Comparison of ENCODE assay signal across 8 cellular contexts in the genomic region with DNA sequence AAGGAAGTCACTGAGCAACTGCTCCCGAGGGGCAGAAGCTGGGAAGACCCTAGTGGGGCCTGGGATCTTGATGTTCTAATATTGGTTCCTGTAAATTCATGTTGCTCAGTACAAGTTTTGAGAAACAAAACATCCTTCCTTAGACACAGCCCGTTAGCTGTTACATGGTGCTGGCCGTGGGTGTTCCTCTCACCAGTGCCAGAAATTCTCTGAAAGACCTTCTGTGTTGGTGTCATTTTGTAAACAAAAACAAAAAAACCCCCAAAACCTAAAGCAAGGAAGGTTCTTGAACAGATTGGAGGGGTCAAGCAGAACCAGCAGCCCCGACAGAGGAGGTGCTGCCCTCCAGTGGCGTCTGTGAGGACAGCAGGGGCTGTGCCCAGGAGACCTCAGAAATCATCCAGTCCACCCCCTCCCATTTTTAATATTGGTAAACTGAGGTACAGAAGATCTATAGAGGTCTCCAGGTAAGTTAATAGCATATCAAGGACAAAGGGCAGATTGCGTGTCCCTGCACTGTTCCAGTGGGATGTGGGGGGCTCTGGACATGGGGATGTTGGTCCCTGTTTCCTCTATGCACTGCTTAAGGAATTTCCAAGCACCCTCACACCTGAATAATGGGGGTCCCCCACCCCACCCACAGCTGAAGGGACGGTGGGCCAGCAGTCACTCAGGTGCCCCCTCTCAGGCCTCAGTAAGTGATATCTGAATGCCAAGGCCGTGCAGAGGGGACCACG. TPM values are rescaled to one million over a fixed set of nuclear protein-coding genes. Genes with fewer than 3 reads are reported as not detected.
DNase-seq lines count a peak whose midpoint lies in the region; ATAC-seq, FAIRE-seq and TF ChIP-seq lines count a peak whose summit lies in the region.

No MANE protein-coding gene starts in this region.

- CTCF ChIA-PET in HEK293T (lab: Yijun Ruan, JAX) = interaction anchor here (1.4 to 1.5 kb wide), 2 partner anchors 16 to 70 kb away, joined by 5 to 8 read pairs; no protein-coding TSS in a partner anchor

- peak; percentile 99 for TF ChIP-seq CTCF in C4-2B (conservative IDR thresholded peaks at IDR 0.05)

- H3K4me3 ChIP-seq in small intestine (ENCODE audit: low read depth in 1 of 2, low read length in 2 of 2) = no peak overlapping the region

- H3K27me3 ChIP-seq in small intestine (ENCODE audit: control insufficient read depth in 2 of 2, insufficient read depth in 2 of 2, low read length in 2 of 2) = no peaks in the 10 kb centered on the region

- no peak for ATAC-seq in GM18870 (IDR thresholded peaks at IDR 0.05; ENCODE audit: unreplicated experiment)

- no peak for FAIRE-seq in small intestine (lab: Jason Lieb, UNC)

- H3K36me3 ChIP-seq in small intestine (ENCODE audit: control insufficient read depth in 2 of 2, insufficient read depth in 2 of 2, low read length in 2 of 2) = no peaks in the 10 kb centered on the region

- DNase-seq in HEK293T (ENCODE audit: extremely low spot score) (peak; percentile 74), T-helper 1 cell (peak in 4 of 5 donors; percentile 38 to 72 (median 51)), hepatic stellate cell (ENCODE audit: low spot score) (peak; percentile 64), small intestine (peak; percentile 45), H4 (ENCODE audit: low spot score) (no peak)

- no peaks in the 10 kb centered on the region for H3K4me1 ChIP-seq in small intestine (ENCODE audit: control insufficient read depth in 2 of 2, insufficient read depth in 1 of 2, low read depth in 1 of 2, low read length in 1 of 2)

- 26 to 32% (median 30%) methylated on average over 9 of the region's 9 CpGs for WGBS in small intestine, 3 donors

- H3K27ac ChIP-seq in C4-2B (no peak overlapping the region), angular gyrus (ENCODE audit: low read depth, low read length) (peak overlapping the region; percentile 80), small intestine (ENCODE audit: low read depth in 1 of 2, low read length in 1 of 2) (no peak overlapping the region)

- no peaks in the 10 kb centered on the region for H3K9me3 ChIP-seq in small intestine (ENCODE audit: control insufficient read depth, low read depth)

- POLR2A ChIA-PET in HEK293T (lab: Yijun Ruan, JAX) = no interaction called here

TF ChIP-seq in HEK293T, 16 proteins besides CTCF, POLR2A, EP300 and RAD21:
- TF ChIP-seq ARNT (IDR thresholded peaks at IDR 0.05) (no peak), TARDBP (IDR thresholded peaks at IDR 0.05) (no peak), L3MBTL2 (conservative IDR thresholded peaks at IDR 0.05) (no peak), ELF4 (IDR thresholded peaks at IDR 0.05) (no peak), BHLHE40 (IDR thresholded peaks at IDR 0.05; ENCODE audit: borderline replicate concordance) (no peak), ZNF384 (IDR thresholded peaks at IDR 0.05) (no peak), FOXA1 (IDR thresholded peaks at IDR 0.05) (no peak), NFRKB (IDR thresholded peaks at IDR 0.05) (no peak), FOXK2 (IDR thresholded peaks at IDR 0.05) (no peak), FOXM1 (IDR thresholded peaks at IDR 0.05; ENCODE audit: borderline replicate concordance) (no peak), CTBP1 (IDR thresholded peaks at IDR 0.05; ENCODE audit: borderline replicate concordance) (no peak), SUZ12 (IDR thresholded peaks at IDR 0.05) (no peak), PKNOX1 (IDR thresholded peaks at IDR 0.05) (no peak), HDGF (IDR thresholded peaks at IDR 0.05; ENCODE audit: borderline replicate concordance) (no peak), SP1 (IDR thresholded peaks at IDR 0.05) (no peak)

RNA-seq across cellular contexts. Expression of gene SLC2A7, which starts 38.2 kb away (rescaled TPM):
- under 1 TPM in 1 of 3 donors, not detected in 2; 0.55 TPM for polyA plus RNA-seq in small intestine
- not detected in 2 replicates for total RNA-seq in H4 (2014; rRNA removed; shearing (Covaris generic))

RNA-seq across cellular contexts. Expression of gene CA6, which starts 42.4 kb away (rescaled TPM):
- polyA plus RNA-seq in small intestine = not detected
- not detected in 2 replicates for total RNA-seq in H4 (2014; rRNA removed; shearing (Covaris generic))
